ENCODE assay signal across 20 cellular contexts in genomic region chr12:68832504-68832867, GRCh38.
"Had no signal": no experiment of that assay in that cellular context is flagged by ENCODE, and none has a peak within 500 bp of the region (broad histone marks: within the 10 kb centered on the region; RNA-seq: fewer than 3 reads in every experiment).

No MANE protein-coding gene starts in this region.

- ATAC-seq: activated T-cell treated with anti-CD3 and anti-CD28 coated beads, Interleukin-2, amount 50 U/mL, for 72 hours; gastrocnemius medialis; left ventricle myocardium superior; stimulated activated naive B cell treated with anti-CD40 and anti-IgM and Interleukin-4, amounts not matched to agents 10 μg/mL and 1 μg/mL and 100 μg/mL, for 72 hours had no signal

- H3K4me1 ChIP-seq: gastrocnemius medialis, prostate gland, vagina had no signal

- H3K27ac ChIP-seq: coronary artery, esophagus muscularis mucosa, gastrocnemius medialis, neutrophil, ovary, prostate gland, transverse colon, vagina had no signal

- H3K36me3 ChIP-seq: ovary, prostate gland had no signal

- DNase-seq: activated CD4-positive, alpha-beta memory T cell treated with anti-CD3 and anti-CD28 coated beads for 36 hours; activated CD4-positive, alpha-beta T cell treated with anti-CD3 and anti-CD28 coated beads for 48 hours; activated effector memory CD4-positive, alpha-beta T cell treated with Interleukin-2 at 50 U/mL for 16 hours; activated naive CD4-positive, alpha-beta T cell treated with anti-CD3 and anti-CD28 coated beads for 36 hours; activated naive CD8-positive, alpha-beta T cell treated with anti-CD3 and anti-CD28 coated beads, Interleukin-2, amount 10 ng/mL, durations not matched to agents 7 days and 5 days; activated T-cell treated with anti-CD3 and anti-CD28 coated beads, Interleukin-2, amount 50 U/mL, for 72 hours; amniotic stem cell; gastrocnemius medialis; hippocampal formation; left ventricle myocardium superior; ovary; stimulated activated CD4-positive, alpha-beta T cell treated with anti-CD3 and anti-CD28 coated beads, Interleukin-2, amount 100 ng/mL, for 48 hours; stimulated activated CD8-positive, alpha-beta memory T cell treated with anti-CD3 and anti-CD28 coated beads, Interleukin-4, amount 100 ng/mL, for 48 hours; stimulated activated naive B cell treated with anti-CD40 and anti-IgM and Interleukin-4, amounts not matched to agents 10 μg/mL and 1 μg/mL and 100 μg/mL, for 72 hours; transverse colon had no signal

- H3K4me3 ChIP-seq: coronary artery, esophagus muscularis mucosa, gastrocnemius medialis, ovary, prostate gland, transverse colon, vagina had no signal

- H3K9me3 ChIP-seq: esophagus muscularis mucosa, gastrocnemius medialis, neutrophil, ovary, prostate gland, transverse colon, vagina had no signal

- H3K27me3 ChIP-seq: esophagus muscularis mucosa, gastrocnemius medialis, neutrophil, ovary, transverse colon, vagina had no signal
